8 cellular contexts compared by ENCODE assay signal in the genomic region with DNA sequence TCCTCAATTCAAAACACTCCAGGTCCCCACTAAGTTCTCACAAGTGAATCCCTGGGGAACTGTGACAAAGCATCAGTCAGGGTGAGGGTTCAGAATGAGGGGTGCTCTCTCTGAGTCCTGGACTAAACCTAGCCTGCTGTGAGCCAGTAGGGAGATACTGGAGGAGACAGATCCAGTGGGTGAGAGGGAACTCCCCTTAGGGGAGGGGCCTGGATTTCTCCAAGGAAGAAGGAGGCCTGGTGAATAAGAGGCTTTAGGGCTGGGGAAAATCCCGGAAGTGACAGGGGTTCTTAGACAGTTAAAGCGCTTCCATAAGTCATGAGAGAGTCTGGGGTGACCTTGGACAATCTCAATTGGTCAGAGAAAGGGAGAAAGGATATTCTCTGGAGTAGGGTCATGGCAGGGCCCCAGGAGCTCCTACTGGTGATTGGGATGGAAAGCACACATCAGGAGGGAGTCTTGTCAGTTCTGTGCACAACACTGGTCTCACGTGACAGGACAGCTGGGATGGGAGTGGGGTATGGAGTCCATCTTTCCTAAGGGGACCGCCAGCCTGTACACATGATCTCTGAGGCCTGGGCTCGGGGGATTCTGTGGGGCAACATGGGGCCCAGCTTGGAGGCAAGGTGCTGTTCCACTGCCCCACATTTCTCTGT. TPM values are rescaled to one million over a fixed set of nuclear protein-coding genes. Genes with fewer than 3 reads are reported as not detected.
DNase-seq lines count a peak whose midpoint lies in the region; ATAC-seq and TF ChIP-seq lines count a peak whose summit lies in the region.

No MANE protein-coding gene starts in this region.

- H3K27me3 ChIP-seq in right atrium auricular region = no peaks in the 10 kb centered on the region

- no peak for TF ChIP-seq CTCF in right atrium auricular region (IDR thresholded peaks at IDR 0.05)

- no peak for DNase-seq in activated T-cell treated with anti-CD3 and anti-CD28 coated beads, Interleukin-2, amount 50 U/mL, for 72 hours
- no peak for DNase-seq in activated T-cell treated with anti-CD3 and anti-CD28 coated beads, Interleukin-2, amount 50 U/mL, for 48 hours
- no peak for DNase-seq in activated naive CD4-positive, alpha-beta T cell treated with anti-CD3 and anti-CD28 coated beads, Interleukin-2, amount 50 U/mL, for 72 hours (ENCODE audit: low spot score in 2 of 2)
- DNase-seq in right atrium auricular region (ENCODE audit: low spot score) = peak; percentile 84
- DNase-seq in effector CD8-positive, alpha-beta T cell (lab: John Stamatoyannopoulos, UW) = no peak

- no peaks in the 10 kb centered on the region for H3K36me3 ChIP-seq in right atrium auricular region

- H3K27ac Mint-ChIP-seq in activated T-cell treated with anti-CD3 and anti-CD28 coated beads, Interleukin-2, amount 50 U/mL, for 72 hours = peak overlapping the region; percentile 80
- peak overlapping the region; percentile 31 to 80 for H3K27ac Mint-ChIP-seq in activated naive CD4-positive, alpha-beta T cell treated with anti-CD3 and anti-CD28 coated beads, Interleukin-2, amount 50 U/mL, for 72 hours

- no peak for ATAC-seq in activated T-cell treated with anti-CD3 and anti-CD28 coated beads, Interleukin-2, amount 50 U/mL, for 72 hours (replicated peaks in 1 of 2)
- peak in 1 of 2 donors; percentile 15 for ATAC-seq in activated naive CD4-positive, alpha-beta T cell treated with anti-CD3 and anti-CD28 coated beads, Interleukin-2, amount 50 U/mL, for 72 hours
- ATAC-seq in HG02870 (IDR thresholded peaks at IDR 0.05; ENCODE audit: unreplicated experiment) (no peak), HG03280 (IDR thresholded peaks at IDR 0.05; ENCODE audit: unreplicated experiment) (no peak)

- peaks cover 62% of the 10 kb centered on the region for H3K4me1 Mint-ChIP-seq in activated T-cell treated with anti-CD3 and anti-CD28 coated beads, Interleukin-2, amount 50 U/mL, for 72 hours (ENCODE audit: low read depth)

- peaks cover 0 to 6% of the 10 kb centered on the region in 2 donors for H3K36me3 Mint-ChIP-seq in activated T-cell treated with anti-CD3 and anti-CD28 coated beads, Interleukin-2, amount 50 U/mL, for 72 hours (ENCODE audit: insufficient read depth in 2 of 2)
- peaks cover 7 to 20% of the 10 kb centered on the region in 2 donors for H3K36me3 Mint-ChIP-seq in activated naive CD4-positive, alpha-beta T cell treated with anti-CD3 and anti-CD28 coated beads, Interleukin-2, amount 50 U/mL, for 72 hours

- no peaks in the 10 kb centered on the region for H3K9me3 Mint-ChIP-seq in activated T-cell treated with anti-CD3 and anti-CD28 coated beads, Interleukin-2, amount 50 U/mL, for 72 hours
- H3K9me3 Mint-ChIP-seq in activated naive CD4-positive, alpha-beta T cell treated with anti-CD3 and anti-CD28 coated beads, Interleukin-2, amount 50 U/mL, for 72 hours = no peaks in the 10 kb centered on the region

- H3K9me3 ChIP-seq in right atrium auricular region = no peaks in the 10 kb centered on the region

- peak overlapping the region; percentile 89 to 90 for H3K27ac ChIP-seq in right atrium auricular region
- H3K27ac ChIP-seq in skin epidermis = peak overlapping the region; percentile 9 to 98 (median 94)

- no peaks in the 10 kb centered on the region for H3K27me3 Mint-ChIP-seq in activated T-cell treated with anti-CD3 and anti-CD28 coated beads, Interleukin-2, amount 50 U/mL, for 72 hours (ENCODE audit: low read depth)

- H3K4me3 ChIP-seq in right atrium auricular region (peak overlapping the region; percentile 91 to 99), skin epidermis (peak overlapping the region; percentile 87 to 100 (median 94))

- H3K4me3 Mint-ChIP-seq in activated T-cell treated with anti-CD3 and anti-CD28 coated beads, Interleukin-2, amount 50 U/mL, for 72 hours = peak overlapping the region; percentile 80 to 90

- peaks cover 0 to 63% of the 10 kb centered on the region in 2 donors for H3K4me1 ChIP-seq in right atrium auricular region

RNA-seq across cellular contexts. Expression of gene TBC1D10A, which starts 1.5 kb away (rescaled TPM):
- 10 to 100 TPM; 25.6 to 30.0 TPM for total RNA-seq in activated T-cell treated with anti-CD3 and anti-CD28 coated beads, Interleukin-2, amount 50 U/mL, for 72 hours
- total RNA-seq in activated naive CD4-positive, alpha-beta T cell treated with anti-CD3 and anti-CD28 coated beads, Interleukin-2, amount 50 U/mL, for 72 hours = 10 to 100 TPM; 27.2 to 36.9 TPM
- total RNA-seq in right atrium auricular region = 1 to 10 TPM; 5.9 to 9.3 TPM

RNA-seq across cellular contexts. Expression of gene SF3A1, which starts 31.5 kb away (rescaled TPM):
- 100 to 1,000 TPM; 298 to 325 TPM for total RNA-seq in activated T-cell treated with anti-CD3 and anti-CD28 coated beads, Interleukin-2, amount 50 U/mL, for 72 hours
- 100 to 1,000 TPM; 229 to 281 TPM for total RNA-seq in activated naive CD4-positive, alpha-beta T cell treated with anti-CD3 and anti-CD28 coated beads, Interleukin-2, amount 50 U/mL, for 72 hours
- 10 to 100 TPM; 52.3 to 81.1 TPM for total RNA-seq in right atrium auricular region

RNA-seq across cellular contexts. Expression of gene CCDC157, which starts 31.6 kb away (rescaled TPM):
- total RNA-seq in activated T-cell treated with anti-CD3 and anti-CD28 coated beads, Interleukin-2, amount 50 U/mL, for 72 hours = 1 to 10 TPM; 3.2 to 3.7 TPM
- 1 to 10 TPM in 1 of 2 donors, not detected in 1; 2.9 TPM for total RNA-seq in activated naive CD4-positive, alpha-beta T cell treated with anti-CD3 and anti-CD28 coated beads, Interleukin-2, amount 50 U/mL, for 72 hours
- under 1 TPM; 0.26 to 0.55 TPM for total RNA-seq in right atrium auricular region

RNA-seq across cellular contexts. Expression of gene CASTOR1, which starts 35.9 kb away (rescaled TPM):
- 1 to 10 TPM; 6.2 to 7.4 TPM for total RNA-seq in activated T-cell treated with anti-CD3 and anti-CD28 coated beads, Interleukin-2, amount 50 U/mL, for 72 hours
- total RNA-seq in activated naive CD4-positive, alpha-beta T cell treated with anti-CD3 and anti-CD28 coated beads, Interleukin-2, amount 50 U/mL, for 72 hours = 1 to 10 TPM; 6.3 to 7.5 TPM
- total RNA-seq in right atrium auricular region = 10 to 100 TPM in 1 of 2 donors, 1 to 10 TPM in 1; 8.1 to 12.5 TPM

RNA-seq across cellular contexts. Expression of gene OSM, which starts 58.5 kb away (rescaled TPM):
- 10 to 100 TPM; 20.9 to 21.9 TPM for total RNA-seq in activated T-cell treated with anti-CD3 and anti-CD28 coated beads, Interleukin-2, amount 50 U/mL, for 72 hours
- total RNA-seq in activated naive CD4-positive, alpha-beta T cell treated with anti-CD3 and anti-CD28 coated beads, Interleukin-2, amount 50 U/mL, for 72 hours = 10 to 100 TPM; 16.1 to 40.4 TPM
- total RNA-seq in right atrium auricular region = 1 to 10 TPM in 1 of 2 donors, under 1 TPM in 1; 0.63 to 1.6 TPM
